Comparison of ENCODE assay signal across 4 cellular contexts in genomic region chr17:11692688-11693087, GRCh38.
TF ChIP-seq lines count a peak whose summit lies in the region.

No MANE protein-coding gene starts in this region.

TF ChIP-seq in HepG2, 621 proteins besides CTCF, POLR2A, EP300 and RAD21:
- TF ChIP-seq, protein P1, sequence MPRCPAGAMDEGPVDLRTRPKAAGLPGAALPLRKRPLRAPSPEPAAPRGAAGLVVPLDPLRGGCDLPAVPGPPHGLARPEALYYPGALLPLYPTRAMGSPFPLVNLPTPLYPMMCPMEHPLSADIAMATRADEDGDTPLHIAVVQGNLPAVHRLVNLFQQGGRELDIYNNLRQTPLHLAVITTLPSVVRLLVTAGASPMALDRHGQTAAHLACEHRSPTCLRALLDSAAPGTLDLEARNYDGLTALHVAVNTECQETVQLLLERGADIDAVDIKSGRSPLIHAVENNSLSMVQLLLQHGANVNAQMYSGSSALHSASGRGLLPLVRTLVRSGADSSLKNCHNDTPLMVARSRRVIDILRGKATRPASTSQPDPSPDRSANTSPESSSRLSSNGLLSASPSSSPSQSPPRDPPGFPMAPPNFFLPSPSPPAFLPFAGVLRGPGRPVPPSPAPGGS (CRISPR knock-in tag; IDR thresholded peaks at IDR 0.05), result no peak
- TF ChIP-seq SATB2 (CRISPR knock-in tag; IDR thresholded peaks at IDR 0.05) (no peak), MAFF (IDR thresholded peaks at IDR 0.05; ENCODE audit: low read depth, low read length) (peak; percentile 33; the same call in 1 of the 2 replicates), TAF15 (IDR thresholded peaks at IDR 0.05; ENCODE audit: low read depth, low read length, poor library complexity, severe bottlenecking) (no peak), MAFK (conservative IDR thresholded peaks at IDR 0.05 in 1 of 2, IDR thresholded peaks at IDR 0.05 in 1 of 2; ENCODE audit: low read length in 2 of 2) (peak in 1 of 2 experiments; percentile 57; a peak in 2 of 4 replicates)

TF ChIP-seq in A549, 52 proteins besides CTCF, POLR2A, EP300 and RAD21:
- TF ChIP-seq MAFK (IDR thresholded peaks at IDR 0.05; ENCODE audit: partially characterized antibody), result peak; percentile 75
- TF ChIP-seq, protein P2, sequence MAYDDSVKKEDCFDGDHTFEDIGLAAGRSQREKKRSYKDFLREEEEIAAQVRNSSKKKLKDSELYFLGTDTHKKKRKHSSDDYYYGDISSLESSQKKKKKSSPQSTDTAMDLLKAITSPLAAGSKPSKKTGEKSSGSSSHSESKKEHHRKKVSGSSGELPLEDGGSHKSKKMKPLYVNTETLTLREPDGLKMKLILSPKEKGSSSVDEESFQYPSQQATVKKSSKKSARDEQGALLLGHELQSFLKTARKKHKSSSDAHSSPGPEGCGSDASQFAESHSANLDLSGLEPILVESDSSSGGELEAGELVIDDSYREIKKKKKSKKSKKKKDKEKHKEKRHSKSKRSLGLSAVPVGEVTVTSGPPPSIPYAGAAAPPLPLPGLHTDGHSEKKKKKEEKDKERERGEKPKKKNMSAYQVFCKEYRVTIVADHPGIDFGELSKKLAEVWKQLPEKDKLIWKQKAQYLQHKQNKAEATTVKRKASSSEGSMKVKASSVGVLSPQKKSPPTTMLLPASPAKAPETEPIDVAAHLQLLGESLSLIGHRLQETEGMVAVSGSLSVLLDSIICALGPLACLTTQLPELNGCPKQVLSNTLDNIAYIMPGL (CRISPR knock-in tag; IDR thresholded peaks at IDR 0.05; ENCODE audit: borderline replicate concordance), result no peak

TF ChIP-seq in IMR-90, 13 proteins besides CTCF, POLR2A, EP300 and RAD21:
- TF ChIP-seq BHLHE40 (IDR thresholded peaks at IDR 0.05; ENCODE audit: low read depth, low read length) (no peak), MAFK (IDR thresholded peaks at IDR 0.05; ENCODE audit: low read depth, low read length) (peak; percentile 39; the same call in 1 of the 2 replicates)

TF ChIP-seq in K562, 482 proteins besides CTCF, POLR2A, EP300 and RAD21:
- TF ChIP-seq ARID2 (IDR thresholded peaks at IDR 0.05) (no peak), ZNF830 (CRISPR knock-in tag; IDR thresholded peaks at IDR 0.05) (no peak), XRCC3 (IDR thresholded peaks at IDR 0.05) (no peak), CHD2 (IDR thresholded peaks at IDR 0.05; ENCODE audit: low read depth, low read length) (no peak), TRIM28 (IDR thresholded peaks at IDR 0.05) (no peak), ZNF316 (IDR thresholded peaks at IDR 0.05) (0 out of 2 replicates have a peak, but pooled peaks have one; percentile 17)
